Comparison of ENCODE assay signal across 8 cellular contexts in genomic region chr13:57629821-57630235, GRCh38. TPM values are rescaled to one million over a fixed set of nuclear protein-coding genes. Genes with fewer than 3 reads are reported as not detected.
DNase-seq lines count a peak whose midpoint lies in the region; ATAC-seq and TF ChIP-seq lines count a peak whose summit lies in the region.

No MANE protein-coding gene starts in this region.

- in situ Hi-C loops in astrocyte of the cerebellum (cut with HindIII; ENCODE audit: low sequenced_read_pairs) = loop anchor here (5.0 kb wide), 1 partner anchor 1332 kb away; no protein-coding TSS in a partner anchor

- peak; percentile 24 to 27 for DNase-seq in stimulated activated CD4-positive, alpha-beta T cell treated with anti-CD3 and anti-CD28 coated beads, Interleukin-15, amount 100 ng/mL, for 48 hours (ENCODE audit: low read depth in 2 of 2)
- no peak for DNase-seq in stimulated activated CD4-positive, alpha-beta T cell treated with anti-CD3 and anti-CD28 coated beads, Interleukin-4, amount 100 ng/mL, for 24 hours
- DNase-seq in NCI-H510A treated with DMSO at 0.1 percent for 48 hours (lab: John Stamatoyannopoulos, UW) = peak; percentile 75
- DNase-seq in astrocyte of the cerebellum (ENCODE audit: low read depth) = peak; percentile 91
- DNase-seq in right cardiac atrium = peak; percentile 88 to 94 (median 93)
- DNase-seq in pons (ENCODE audit: low spot score) = peak; percentile 99
- DNase-seq in RPMI8226 = no peak

- no peak for TF ChIP-seq CTCF in astrocyte of the cerebellum (IDR thresholded peaks at IDR 0.05; ENCODE audit: low read depth, low read length, missing control alignments)

- under 1% methylated on average over 34 of the region's 34 CpGs for WGBS in right cardiac atrium

- H3K27me3 ChIP-seq in right cardiac atrium (ENCODE audit: control insufficient read depth, insufficient read depth) = no peaks in the 10 kb centered on the region

- H3K9me3 ChIP-seq in right cardiac atrium (ENCODE audit: control insufficient read depth, low read length) = no peaks in the 10 kb centered on the region

- peak overlapping the region; percentile 59 for H3K4me3 ChIP-seq in astrocyte of the cerebellum (ENCODE audit: low read depth, low read length)
- H3K4me3 ChIP-seq in right cardiac atrium (ENCODE audit: low read length) = peak overlapping the region; percentile 75

- ATAC-seq in right cardiac atrium = peak; percentile 81 to 87
- no peak for ATAC-seq in GM21737 (IDR thresholded peaks at IDR 0.05; ENCODE audit: unreplicated experiment)

- no peak overlapping the region for H3K27ac ChIP-seq in right cardiac atrium (ENCODE audit: low read length)

- intact Hi-C loops in right cardiac atrium (cut with DNase I) = loop anchor here in 1 of 4 donors (5.0 kb wide), 1 partner anchor 227 kb away; no protein-coding TSS in a partner anchor

- no peaks in the 10 kb centered on the region for H3K4me1 ChIP-seq in right cardiac atrium (ENCODE audit: control insufficient read depth, insufficient read depth, low read length)

RNA-seq across cellular contexts. Expression of gene PCDH17, which starts 1.7 kb away (rescaled TPM):
- total RNA-seq in right cardiac atrium = 1 to 10 TPM; 4.2 to 6.0 (median 5.4) TPM
- polyA plus RNA-seq in right cardiac atrium = 1.3 TPM

Comparison
In these comparisons a context has a peak if more than half of its experiments do, and no peak if none do; other contexts are left out.
1. DNase-seq: peak in stimulated activated CD4-positive, alpha-beta T cell treated with anti-CD3 and anti-CD28 coated beads, Interleukin-15, amount 100 ng/mL, for 48 hours (2 of 2), NCI-H510A treated with DMSO at 0.1 percent for 48 hours (single experiment), astrocyte of the cerebellum (single experiment), right cardiac atrium (3 of 3) and pons (single experiment); none in stimulated activated CD4-positive, alpha-beta T cell treated with anti-CD3 and anti-CD28 coated beads, Interleukin-4, amount 100 ng/mL, for 24 hours (single experiment) and RPMI8226 (single experiment).